8 cellular contexts compared by ENCODE assay signal in genomic region chr10:95246582-95247051, GRCh38. TPM values are rescaled to one million over a fixed set of nuclear protein-coding genes. Genes with fewer than 3 reads are reported as not detected.
DNase-seq lines count a peak whose midpoint lies in the region; ATAC-seq, FAIRE-seq and TF ChIP-seq lines count a peak whose summit lies in the region.

No MANE protein-coding gene starts in this region.

- peaks cover 17% of the 10 kb centered on the region for H3K36me3 ChIP-seq in astrocyte (ENCODE audit: insufficient read depth, low read length)

- H3K4me1 Mint-ChIP-seq in T-cell: no peaks in the 10 kb centered on the region
- H3K4me1 Mint-ChIP-seq in astrocyte (ENCODE audit: low read depth, unreplicated experiment): peaks cover 46% of the 10 kb centered on the region

- H3K27ac Mint-ChIP-seq in T-cell (no peak overlapping the region), astrocyte (ENCODE audit: unreplicated experiment) (peak overlapping the region; percentile 100)

- H3K36me3 Mint-ChIP-seq in T-cell: no peaks in the 10 kb centered on the region
- peaks cover 16% of the 10 kb centered on the region for H3K36me3 Mint-ChIP-seq in astrocyte (ENCODE audit: low read depth, unreplicated experiment)

- peak overlapping the region; percentile 74 for H3K9ac ChIP-seq in astrocyte (ENCODE audit: low read length)

- peak; percentile 5 for FAIRE-seq in astrocyte (lab: Jason Lieb, UNC)

- no peaks in the 10 kb centered on the region for H3K9me3 ChIP-seq in AG04450 (ENCODE audit: control insufficient read depth, insufficient read depth, low read length)
- no peaks in the 10 kb centered on the region for H3K9me3 ChIP-seq in astrocyte (ENCODE audit: insufficient read depth, low read depth, low read length)

- H3K4me3 Mint-ChIP-seq in T-cell: no peak overlapping the region
- peak overlapping the region; percentile 76 for H3K4me3 Mint-ChIP-seq in astrocyte (ENCODE audit: unreplicated experiment)

- H3K27me3 ChIP-seq in AG04450 (ENCODE audit: control insufficient read depth, insufficient read depth, low read length) (no peaks in the 10 kb centered on the region), astrocyte (ENCODE audit: insufficient read depth, low read length) (no peaks in the 10 kb centered on the region)

- DNase-seq in AG04450 (ENCODE audit: low read depth, low spot score) (no peak), T-cell (peak in 30 of 34 experiments; percentile 5 to 67 (median 43)), astrocyte (ENCODE audit: low read depth) (peak; percentile 56), iPS-NIHi7 (ENCODE audit: extremely low spot score) (peak; percentile 83)
- peak; percentile 9 to 33 for DNase-seq in stimulated activated CD4-positive, alpha-beta T cell treated with anti-CD3 and anti-CD28 coated beads, Interleukin-1b, Interleukin-23, amount 100 ng/mL, for 1 hour (ENCODE audit: low read depth in 2 of 2)

- H3K4me3 ChIP-seq in AG04450 (ENCODE audit: low read depth, low read length) (no peak overlapping the region), GM12875 (ENCODE audit: low read depth, low read length) (no peak overlapping the region), astrocyte (ENCODE audit: insufficient read depth, low read depth, low read length) (no peak overlapping the region)

- CTCF ChIA-PET in AG04450 (lab: Charles Lee): interaction anchor here (0.5 to 18.8 kb wide), 35 partner anchors 11 to 184 kb away, joined by 3 to 507 read pairs (median 6); no protein-coding TSS in a partner anchor
- CTCF ChIA-PET in T-cell (lab: Charles Lee): interaction anchor here (0.5 to 3.1 kb wide), 11 partner anchors 10 to 1926 kb away, joined by 3 to 33 read pairs (median 3); no protein-coding TSS in a partner anchor

- TF ChIP-seq CTCF in AG04450 (IDR thresholded peaks at IDR 0.05; ENCODE audit: low read depth, low read length): peak; percentile 78
- TF ChIP-seq CTCF in GM12875 (IDR thresholded peaks at IDR 0.05; ENCODE audit: borderline replicate concordance, insufficient read depth, low read depth, low read length): peak; percentile 79
- TF ChIP-seq CTCF in LNCAP (IDR thresholded peaks at IDR 0.05): peak; percentile 83
- TF ChIP-seq CTCF in astrocyte (IDR thresholded peaks at IDR 0.05; ENCODE audit: insufficient read depth, low read depth, low read length): peak; percentile 75

- H3K27me3 Mint-ChIP-seq in T-cell (peaks cover 11 to 19% of the 10 kb centered on the region in 2 donors), astrocyte (ENCODE audit: low read depth, unreplicated experiment) (no peaks in the 10 kb centered on the region)

- peaks cover 18% of the 10 kb centered on the region for H3K4me1 ChIP-seq in astrocyte (ENCODE audit: insufficient read depth, low read length)

- POLR2A ChIA-PET in AG04450 (lab: Yijun Ruan, JAX): interaction anchor here (0.8 to 1.9 kb wide), 6 partner anchors 13 to 116 kb away, joined by 3 to 8 read pairs (median 5); partner anchors contain the start of gene PDLIM1
- POLR2A ChIA-PET in T-cell (lab: Charles Lee): interaction anchor here in 1 of 2 donors (0.6 kb wide), 1 partner anchor 9 kb away, joined by 3 read pairs; no protein-coding TSS in a partner anchor

- H3K9me3 Mint-ChIP-seq in T-cell (no peaks in the 10 kb centered on the region), astrocyte (ENCODE audit: unreplicated experiment) (no peaks in the 10 kb centered on the region)

- peak overlapping the region; percentile 74 for H3K4me2 ChIP-seq in astrocyte (ENCODE audit: low read length)

- peak overlapping the region; percentile 93 for H3K27ac ChIP-seq in AG04450 (ENCODE audit: low read depth, low read length)
- H3K27ac ChIP-seq in astrocyte (ENCODE audit: low read depth, low read length): peak overlapping the region; percentile 87

- H4K20me1 ChIP-seq in astrocyte (ENCODE audit: insufficient read depth, low read length): peaks cover 17% of the 10 kb centered on the region

- H2AFZ ChIP-seq in astrocyte (ENCODE audit: low read depth, low read length): no peak overlapping the region

- ATAC-seq in T-cell (replicated peaks in 1 of 4) (peak in 3 of 4 experiments; percentile 43 to 60 (median 44)), HG02981 (IDR thresholded peaks at IDR 0.05; ENCODE audit: unreplicated experiment) (no peak)

- peaks cover 3% of the 10 kb centered on the region for H3K79me2 ChIP-seq in astrocyte (ENCODE audit: insufficient read depth, low read length)

RNA-seq across cellular contexts. Expression of gene PDLIM1, which starts 44.2 kb away (rescaled TPM):
- 255 and 334 TPM in 2 replicates for polyA plus RNA-seq in AG04450 (2011; rRNA removed)
- polyA minus RNA-seq in AG04450 (2011; rRNA and poly(A)+ RNA removed): 269 and 320 TPM in 2 replicates
- total RNA-seq in T-cell: 1 to 10 TPM; 4.2 to 9.7 (median 5.3) TPM
- total RNA-seq in astrocyte: 316 and 320 TPM in 2 replicates

RNA-seq across cellular contexts. Expression of gene ACSM6, which starts 52.6 kb away (rescaled TPM):
- polyA plus RNA-seq in AG04450 (2011; rRNA removed): not detected in 2 replicates
- polyA minus RNA-seq in AG04450 (2011; rRNA and poly(A)+ RNA removed): not detected in 2 replicates
- not detected for total RNA-seq in T-cell
- total RNA-seq in astrocyte: not detected in 2 replicates

Comparison
In these comparisons a context has a peak if more than half of its experiments do, and no peak if none do; other contexts are left out.
1. RNA of gene PDLIM1, which starts 44.2 kb away (total RNA-seq): 316 to 320 TPM in astrocyte; 4.2 to 9.7 TPM in T-cell; every median in the first group is over 10 times any median in the second.
2. Peak in every context shown above with its lines, with median percentiles within 50 percentile points of each other: CTCF ChIP-seq.